Comparison of ENCODE assay signal across 1 cellular context in the genomic region with DNA sequence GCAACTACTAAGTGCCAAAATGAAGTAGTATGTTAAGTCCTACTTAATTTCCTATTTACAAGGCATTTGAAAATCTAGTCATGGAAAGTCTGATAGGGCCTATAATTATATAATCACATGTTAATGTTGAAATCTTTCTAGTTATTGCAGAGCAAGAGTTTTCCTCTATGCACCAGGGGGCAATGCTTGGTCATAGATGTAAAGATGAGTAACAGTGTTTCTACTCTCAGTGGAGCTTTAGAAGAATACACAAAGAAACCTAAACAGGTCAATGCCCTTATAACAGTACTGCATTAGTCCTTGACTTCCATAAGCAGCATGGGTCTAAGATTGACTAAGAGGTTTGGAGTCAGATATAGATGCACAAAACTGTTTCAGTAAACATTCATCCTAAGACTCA.
TF ChIP-seq lines count a peak whose summit lies in the region.

No MANE protein-coding gene starts in this region.

TF ChIP-seq in H1, 55 proteins besides CTCF, POLR2A, EP300 and RAD21 (continued from another document):
- TF ChIP-seq, protein P1, sequence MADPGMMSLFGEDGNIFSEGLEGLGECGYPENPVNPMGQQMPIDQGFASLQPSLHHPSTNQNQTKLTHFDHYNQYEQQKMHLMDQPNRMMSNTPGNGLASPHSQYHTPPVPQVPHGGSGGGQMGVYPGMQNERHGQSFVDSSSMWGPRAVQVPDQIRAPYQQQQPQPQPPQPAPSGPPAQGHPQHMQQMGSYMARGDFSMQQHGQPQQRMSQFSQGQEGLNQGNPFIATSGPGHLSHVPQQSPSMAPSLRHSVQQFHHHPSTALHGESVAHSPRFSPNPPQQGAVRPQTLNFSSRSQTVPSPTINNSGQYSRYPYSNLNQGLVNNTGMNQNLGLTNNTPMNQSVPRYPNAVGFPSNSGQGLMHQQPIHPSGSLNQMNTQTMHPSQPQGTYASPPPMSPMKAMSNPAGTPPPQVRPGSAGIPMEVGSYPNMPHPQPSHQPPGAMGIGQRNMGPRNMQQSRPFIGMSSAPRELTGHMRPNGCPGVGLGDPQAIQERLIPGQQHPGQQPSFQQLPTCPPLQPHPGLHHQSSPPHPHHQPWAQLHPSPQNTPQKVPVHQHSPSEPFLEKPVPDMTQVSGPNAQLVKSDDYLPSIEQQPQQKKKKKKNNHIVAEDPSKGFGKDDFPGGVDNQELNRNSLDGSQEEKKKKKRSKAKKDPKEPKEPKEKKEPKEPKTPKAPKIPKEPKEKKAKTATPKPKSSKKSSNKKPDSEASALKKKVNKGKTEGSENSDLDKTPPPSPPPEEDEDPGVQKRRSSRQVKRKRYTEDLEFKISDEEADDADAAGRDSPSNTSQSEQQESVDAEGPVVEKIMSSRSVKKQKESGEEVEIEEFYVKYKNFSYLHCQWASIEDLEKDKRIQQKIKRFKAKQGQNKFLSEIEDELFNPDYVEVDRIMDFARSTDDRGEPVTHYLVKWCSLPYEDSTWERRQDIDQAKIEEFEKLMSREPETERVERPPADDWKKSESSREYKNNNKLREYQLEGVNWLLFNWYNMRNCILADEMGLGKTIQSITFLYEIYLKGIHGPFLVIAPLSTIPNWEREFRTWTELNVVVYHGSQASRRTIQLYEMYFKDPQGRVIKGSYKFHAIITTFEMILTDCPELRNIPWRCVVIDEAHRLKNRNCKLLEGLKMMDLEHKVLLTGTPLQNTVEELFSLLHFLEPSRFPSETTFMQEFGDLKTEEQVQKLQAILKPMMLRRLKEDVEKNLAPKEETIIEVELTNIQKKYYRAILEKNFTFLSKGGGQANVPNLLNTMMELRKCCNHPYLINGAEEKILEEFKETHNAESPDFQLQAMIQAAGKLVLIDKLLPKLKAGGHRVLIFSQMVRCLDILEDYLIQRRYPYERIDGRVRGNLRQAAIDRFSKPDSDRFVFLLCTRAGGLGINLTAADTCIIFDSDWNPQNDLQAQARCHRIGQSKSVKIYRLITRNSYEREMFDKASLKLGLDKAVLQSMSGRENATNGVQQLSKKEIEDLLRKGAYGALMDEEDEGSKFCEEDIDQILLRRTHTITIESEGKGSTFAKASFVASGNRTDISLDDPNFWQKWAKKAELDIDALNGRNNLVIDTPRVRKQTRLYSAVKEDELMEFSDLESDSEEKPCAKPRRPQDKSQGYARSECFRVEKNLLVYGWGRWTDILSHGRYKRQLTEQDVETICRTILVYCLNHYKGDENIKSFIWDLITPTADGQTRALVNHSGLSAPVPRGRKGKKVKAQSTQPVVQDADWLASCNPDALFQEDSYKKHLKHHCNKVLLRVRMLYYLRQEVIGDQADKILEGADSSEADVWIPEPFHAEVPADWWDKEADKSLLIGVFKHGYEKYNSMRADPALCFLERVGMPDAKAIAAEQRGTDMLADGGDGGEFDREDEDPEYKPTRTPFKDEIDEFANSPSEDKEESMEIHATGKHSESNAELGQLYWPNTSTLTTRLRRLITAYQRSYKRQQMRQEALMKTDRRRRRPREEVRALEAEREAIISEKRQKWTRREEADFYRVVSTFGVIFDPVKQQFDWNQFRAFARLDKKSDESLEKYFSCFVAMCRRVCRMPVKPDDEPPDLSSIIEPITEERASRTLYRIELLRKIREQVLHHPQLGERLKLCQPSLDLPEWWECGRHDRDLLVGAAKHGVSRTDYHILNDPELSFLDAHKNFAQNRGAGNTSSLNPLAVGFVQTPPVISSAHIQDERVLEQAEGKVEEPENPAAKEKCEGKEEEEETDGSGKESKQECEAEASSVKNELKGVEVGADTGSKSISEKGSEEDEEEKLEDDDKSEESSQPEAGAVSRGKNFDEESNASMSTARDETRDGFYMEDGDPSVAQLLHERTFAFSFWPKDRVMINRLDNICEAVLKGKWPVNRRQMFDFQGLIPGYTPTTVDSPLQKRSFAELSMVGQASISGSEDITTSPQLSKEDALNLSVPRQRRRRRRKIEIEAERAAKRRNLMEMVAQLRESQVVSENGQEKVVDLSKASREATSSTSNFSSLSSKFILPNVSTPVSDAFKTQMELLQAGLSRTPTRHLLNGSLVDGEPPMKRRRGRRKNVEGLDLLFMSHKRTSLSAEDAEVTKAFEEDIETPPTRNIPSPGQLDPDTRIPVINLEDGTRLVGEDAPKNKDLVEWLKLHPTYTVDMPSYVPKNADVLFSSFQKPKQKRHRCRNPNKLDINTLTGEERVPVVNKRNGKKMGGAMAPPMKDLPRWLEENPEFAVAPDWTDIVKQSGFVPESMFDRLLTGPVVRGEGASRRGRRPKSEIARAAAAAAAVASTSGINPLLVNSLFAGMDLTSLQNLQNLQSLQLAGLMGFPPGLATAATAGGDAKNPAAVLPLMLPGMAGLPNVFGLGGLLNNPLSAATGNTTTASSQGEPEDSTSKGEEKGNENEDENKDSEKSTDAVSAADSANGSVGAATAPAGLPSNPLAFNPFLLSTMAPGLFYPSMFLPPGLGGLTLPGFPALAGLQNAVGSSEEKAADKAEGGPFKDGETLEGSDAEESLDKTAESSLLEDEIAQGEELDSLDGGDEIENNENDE (IDR thresholded peaks at IDR 0.05; ENCODE audit: insufficient replicate concordance, low read length) = no peak
